ENCODE assay signal across 10 cellular contexts in genomic region chr12:6548556-6549378, GRCh38. TPM values are rescaled to one million over a fixed set of nuclear protein-coding genes. Genes with fewer than 3 reads are reported as not detected.
DNase-seq lines count a peak whose midpoint lies in the region; ATAC-seq, FAIRE-seq and TF ChIP-seq lines count a peak whose summit lies in the region.
"Had no signal": no experiment of that assay in that cellular context is flagged by ENCODE, and none has a peak within 500 bp of the region (broad histone marks: within the 10 kb centered on the region; RNA-seq: fewer than 3 reads in every experiment).

No MANE protein-coding gene starts in this region.

- no peak for TF ChIP-seq CTCF in choroid plexus epithelial cell (conservative IDR thresholded peaks at IDR 0.05; ENCODE audit: low read depth, low read length)

- no peak for FAIRE-seq in HTR-8/SVneo (lab: Jason Lieb, UNC)
- FAIRE-seq: endometrium had no signal

- intact Hi-C loops in Right ventricle myocardium superior (cut with DNase I): no loop called here
- intact Hi-C loops in cardiac septum (cut with DNase I): no loop called here

- DNase-seq in Right ventricle myocardium superior (peak; percentile 51), cardiac septum (ENCODE audit: low spot score) (no peak), choroid plexus epithelial cell (ENCODE audit: low read depth) (peak; percentile 66), myocyte (ENCODE audit: low read depth) (peak; percentile 59), HTR-8/SVneo (ENCODE audit: insufficient read length, low spot score) (no peak), inferior parietal cortex (ENCODE audit: extremely low spot score) (no peak)
- DNase-seq in activated CD8-positive, alpha-beta memory T cell treated with anti-CD3 and anti-CD28 coated beads, Interleukin-2, amount 50 U/mL, for 4 hours: no peak
- DNase-seq: NCI-H2227 treated with DMSO at 0.1 percent for 48 hours had no signal

- no peak overlapping the region for H3K4me3 ChIP-seq in choroid plexus epithelial cell (ENCODE audit: low read depth, low read length)

- ATAC-seq in Right ventricle myocardium superior (ENCODE audit: poor library complexity): no peak
- ATAC-seq in GM18498 (IDR thresholded peaks at IDR 0.05; ENCODE audit: unreplicated experiment): no peak

RNA-seq across cellular contexts. Expression of gene IFFO1, which starts 7.1 kb away (rescaled TPM):
- total RNA-seq in Right ventricle myocardium superior (14.1 TPM), cardiac septum (24.8 TPM), myocyte (221 and 252 TPM in 2 replicates)
- 84.5 TPM for polyA plus RNA-seq in myocyte (2012)

RNA-seq across cellular contexts. Expression of gene GAPDH, which starts 14.4 kb away (rescaled TPM):
- 4,109 TPM for total RNA-seq in Right ventricle myocardium superior
- 4,827 TPM for total RNA-seq in cardiac septum
- total RNA-seq in myocyte: 5,449 and 7,261 TPM in 2 replicates
- 8,217 TPM for polyA plus RNA-seq in myocyte (2012)

RNA-seq across cellular contexts. Expression of gene NOP2, which starts 19.3 kb away (rescaled TPM):
- total RNA-seq in Right ventricle myocardium superior (14.8 TPM), cardiac septum (18.5 TPM), myocyte (53.3 and 81.3 TPM in 2 replicates)
- 33.9 TPM for polyA plus RNA-seq in myocyte (2012)

RNA-seq across cellular contexts. Expression of gene NCAPD2, which starts 54.9 kb away (rescaled TPM):
- 8.9 TPM for total RNA-seq in Right ventricle myocardium superior
- 12.0 TPM for total RNA-seq in cardiac septum
- total RNA-seq in myocyte: 15.5 and 40.4 TPM in 2 replicates
- polyA plus RNA-seq in myocyte (2012): 17.4 TPM

RNA-seq across cellular contexts. Expression of gene MRPL51, which starts 55.7 kb away (rescaled TPM):
- total RNA-seq in Right ventricle myocardium superior: 280 TPM
- total RNA-seq in cardiac septum: 174 TPM
- 66.5 and 92.2 TPM in 2 replicates for total RNA-seq in myocyte
- polyA plus RNA-seq in myocyte (2012): 178 TPM

Comparison
In these comparisons a context has a peak if more than half of its experiments do, and no peak if none do; other contexts are left out.
1. DNase-seq: peak in Right ventricle myocardium superior (single experiment), choroid plexus epithelial cell (single experiment) and myocyte (single experiment); none in cardiac septum (single experiment), HTR-8/SVneo (single experiment), inferior parietal cortex (single experiment) and activated CD8-positive, alpha-beta memory T cell treated with anti-CD3 and anti-CD28 coated beads, Interleukin-2, amount 50 U/mL, for 4 hours (single experiment).